Comparison of ENCODE assay signal across 8 cellular contexts in genomic region chr4:40309250-40309774, GRCh38. TPM values are rescaled to one million over a fixed set of nuclear protein-coding genes. Genes with fewer than 3 reads are reported as not detected.
DNase-seq lines count a peak whose midpoint lies in the region; ATAC-seq and TF ChIP-seq lines count a peak whose summit lies in the region.

No MANE protein-coding gene starts in this region.

- H3K4me1 ChIP-seq in neutrophil (ENCODE audit: control insufficient read depth in 1 of 2, insufficient read depth in 1 of 2, low read depth in 1 of 2, low read length in 1 of 2) (peaks cover 31 to 34% of the 10 kb centered on the region in 2 experiments), thyroid gland (peaks cover 0 to 23% of the 10 kb centered on the region in 2 donors)

- in situ Hi-C loops in KBM-7 (cut with MboI; ENCODE audit: low pct_unique_long_range_greater_than_20kb, low sequenced_read_pairs) = no loop called here

- no peaks in the 10 kb centered on the region for H3K36me3 ChIP-seq in neutrophil
- H3K36me3 ChIP-seq in thyroid gland = no peaks in the 10 kb centered on the region

- intact Hi-C loops in thyroid gland (cut with DNase I) = loop anchor here (5.0 to 10.0 kb wide), 3 partner anchors 155 to 615 kb away; partner anchors contain the start of gene UBE2K

- H3K27me3 ChIP-seq in neutrophil (no peaks in the 10 kb centered on the region), thyroid gland (no peaks in the 10 kb centered on the region)

- TF ChIP-seq POLR2A in thyroid gland (IDR thresholded peaks at IDR 0.05) = no peak

- peak; percentile 84 for TF ChIP-seq CTCF in fibroblast of pulmonary artery (IDR thresholded peaks at IDR 0.05; ENCODE audit: low read length, missing control alignments)
- TF ChIP-seq CTCF in neutrophil (IDR thresholded peaks at IDR 0.05) = peak; percentile 76
- peak; percentile 75 to 89 (median 83) for TF ChIP-seq CTCF in thyroid gland (IDR thresholded peaks at IDR 0.05)

- H3K9me3 ChIP-seq in neutrophil (no peaks in the 10 kb centered on the region), thyroid gland (no peaks in the 10 kb centered on the region)

- 3 to 4% methylated on average over 10 of the region's 10 CpGs for WGBS in thyroid gland, 2 donors

- DNase-seq in AG08396 (ENCODE audit: low spot score) = peak; percentile 74
- peak; percentile 84 for DNase-seq in KBM-7
- peak; percentile 95 for DNase-seq in activated T-cell treated with anti-CD3 and anti-CD28 coated beads for 1 hour (ENCODE audit: low read depth)
- peak; percentile 89 for DNase-seq in fibroblast of pulmonary artery (ENCODE audit: low read depth)
- DNase-seq in thyroid gland = peak; percentile 93 to 96
- no peak for DNase-seq in NCI-H2171 (lab: John Stamatoyannopoulos, UW)

- peak overlapping the region; percentile 74 for H3K27ac ChIP-seq in neutrophil
- H3K27ac ChIP-seq in thyroid gland = peak overlapping the region in 1 of 3 donors; percentile 9

- H3K4me3 ChIP-seq in fibroblast of pulmonary artery (replicated peaks; ENCODE audit: low read depth, low read length) (no peak overlapping the region), neutrophil (ENCODE audit: low read depth in 1 of 2, low read length in 1 of 2) (peak overlapping the region in 1 of 2 experiments; percentile 12), thyroid gland (replicated peaks in 1 of 3) (no peak overlapping the region)

- peak; percentile 55 for ATAC-seq in GM19438 (IDR thresholded peaks at IDR 0.05; ENCODE audit: low read depth, unreplicated experiment)

RNA-seq across cellular contexts. Expression of gene CHRNA9, which starts 25.8 kb away (rescaled TPM):
- total RNA-seq in thyroid gland = under 1 TPM in 1 of 4 donors, not detected in 3; 0.11 TPM
